Comparison of ENCODE assay signal across 14 cellular contexts in genomic region chr9:98231770-98232478, GRCh38. TPM values are rescaled to one million over a fixed set of nuclear protein-coding genes. Genes with fewer than 3 reads are reported as not detected.
A peak's percentile ranks its signal among the peaks of the same experiment; 100 is the strongest.
DNase-seq lines count a peak whose midpoint lies in the region; ATAC-seq and TF ChIP-seq lines count a peak whose summit lies in the region.
"Had no signal": no experiment of that assay in that cellular context is flagged by ENCODE, and none has a peak within 500 bp of the region (broad histone marks: within the 10 kb centered on the region; RNA-seq: fewer than 3 reads in every experiment).

No MANE protein-coding gene starts in this region.

- H3K9me3 ChIP-seq in BLaER1 (no peaks in the 10 kb centered on the region), PC-3 (ENCODE audit: low read length) (no peaks in the 10 kb centered on the region)
- H3K9me3 ChIP-seq: uterus had no signal

- H3K4me1 Mint-ChIP-seq in activated T-cell treated with anti-CD3 and anti-CD28 coated beads, Interleukin-2, amount 50 U/mL, for 24 hours (ENCODE audit: low read depth) = no peaks in the 10 kb centered on the region

- no peak overlapping the region for H3K4me3 Mint-ChIP-seq in activated T-cell treated with anti-CD3 and anti-CD28 coated beads, Interleukin-2, amount 50 U/mL, for 24 hours
- H3K4me3 Mint-ChIP-seq: activated naive CD8-positive, alpha-beta T cell had no signal

- H3K9me2 ChIP-seq in PC-3 (replicated peaks; ENCODE audit: low read length) = no peaks in the 10 kb centered on the region

- H3K9ac ChIP-seq in BLaER1 (no peak overlapping the region), PC-3 (ENCODE audit: low read length) (no peak overlapping the region)

- H4K20me1 ChIP-seq in BLaER1 (no peaks in the 10 kb centered on the region), PC-3 (ENCODE audit: low read length) (no peaks in the 10 kb centered on the region)

- H3K27ac Mint-ChIP-seq in activated T-cell treated with anti-CD3 and anti-CD28 coated beads, Interleukin-2, amount 50 U/mL, for 24 hours = no peak overlapping the region
- H3K27ac Mint-ChIP-seq: activated naive CD8-positive, alpha-beta T cell had no signal

- H3F3A ChIP-seq in PC-3 (ENCODE audit: low read length, unreplicated experiment) = no peaks in the 10 kb centered on the region

- no TSS peak for BruUV-seq in PC-3 (replicated peaks; lab: Mats Ljungman, UMichigan)

- DNase-seq in PC-3 = peak; percentile 61
- peak; percentile 32 for DNase-seq in pons (ENCODE audit: low spot score)
- DNase-seq in NCI-H748 (lab: John Stamatoyannopoulos, UW; ENCODE audit: unreplicated experiment) = no peak
- DNase-seq in activated T-cell treated with anti-CD3 and anti-CD28 coated beads, Interleukin-2, amount 50 U/mL, for 24 hours = no peak
- DNase-seq in OCI-M1 (lab: John Stamatoyannopoulos, UW) = no peak
- DNase-seq: activated CD4-positive, alpha-beta T cell treated with anti-CD3 and anti-CD28 coated beads, Interleukin-2, amount 50 U/mL, for 1 hour; kidney; NCI-H2227 treated with DMSO at 0.1 percent for 48 hours; SHP77; uterus had no signal

- H3K36me3 ChIP-seq in BLaER1 (peaks cover 10% of the 10 kb centered on the region), PC-3 (ENCODE audit: low read depth, low read length) (no peaks in the 10 kb centered on the region)
- H3K36me3 ChIP-seq: uterus had no signal

- H3K4me1 ChIP-seq in BLaER1 = peaks cover 9% of the 10 kb centered on the region
- H3K4me1 ChIP-seq in PC-3 (ENCODE audit: insufficient read depth, low read length) = peaks cover 27% of the 10 kb centered on the region
- H3K4me1 ChIP-seq: uterus had no signal

- no peak overlapping the region for H3K27ac ChIP-seq in BLaER1
- no peak overlapping the region for H3K27ac ChIP-seq in PC-3 (ENCODE audit: low read length)
- H3K27ac ChIP-seq: uterus had no signal

- H3K36me3 Mint-ChIP-seq in activated T-cell treated with anti-CD3 and anti-CD28 coated beads, Interleukin-2, amount 50 U/mL, for 24 hours (ENCODE audit: low read depth) = peaks cover 19% of the 10 kb centered on the region

- no peak overlapping the region for H3K4me3 ChIP-seq in BLaER1
- H3K4me3 ChIP-seq in PC-3 (ENCODE audit: low read length) = no peak overlapping the region
- H3K4me3 ChIP-seq: uterus had no signal

- no peaks in the 10 kb centered on the region for H3K79me2 ChIP-seq in PC-3 (ENCODE audit: low read length)

- CTCF ChIA-PET in PC-3 (lab: Charles Lee) = no interaction called here

- no peaks in the 10 kb centered on the region for H3K27me3 Mint-ChIP-seq in activated T-cell treated with anti-CD3 and anti-CD28 coated beads, Interleukin-2, amount 50 U/mL, for 24 hours
- H3K27me3 Mint-ChIP-seq: activated naive CD8-positive, alpha-beta T cell had no signal

- POLR2A ChIA-PET in PC-3 (lab: Charles Lee; ENCODE audit: unreplicated experiment) = interaction anchor here (0.6 kb wide), 1 partner anchor 23 kb away, joined by 13 read pairs; the partner anchor contains the start of gene TBC1D2

- ATAC-seq in PC-3 = peak; percentile 80
- peak; percentile 80 for ATAC-seq in esophagus mucosa
- ATAC-seq in GM21367 (IDR thresholded peaks at IDR 0.05; ENCODE audit: unreplicated experiment) = no peak

- peak overlapping the region; percentile 3; the same call in 1 of the 2 replicates for H3K4me2 ChIP-seq in BLaER1
- H3K4me2 ChIP-seq in PC-3 (ENCODE audit: low read length) = peak overlapping the region; percentile 39

- H3K27me3 ChIP-seq in BLaER1 (no peaks in the 10 kb centered on the region), PC-3 (ENCODE audit: low read length) (no peaks in the 10 kb centered on the region)
- H3K27me3 ChIP-seq: uterus had no signal

- no peak for TF ChIP-seq CTCF in PC-3 (conservative IDR thresholded peaks at IDR 0.05; ENCODE audit: low read depth, low read length)

- no peak overlapping the region for H2AFZ ChIP-seq in PC-3 (ENCODE audit: low read length)

- no peaks in the 10 kb centered on the region for H3K9me3 Mint-ChIP-seq in activated T-cell treated with anti-CD3 and anti-CD28 coated beads, Interleukin-2, amount 50 U/mL, for 24 hours

- intact Hi-C loops in PC-3 (cut with micrococcal nuclease) = no loop called here

RNA-seq across cellular contexts. Expression of gene TBC1D2, which starts 23.5 kb away (rescaled TPM):
- 7.4 and 8.2 TPM in 2 replicates for total RNA-seq in PC-3 (2014; rRNA removed)
- total RNA-seq in esophagus mucosa = 56.0 TPM

RNA-seq across cellular contexts. Expression of gene CORO2A, which starts 39.5 kb away (rescaled TPM):
- total RNA-seq in PC-3 (2014; rRNA removed) (2.2 and 2.8 TPM in 2 replicates), esophagus mucosa (21.2 TPM)

Comparison
In these comparisons a context has a peak if more than half of its experiments do, and no peak if none do; other contexts are left out.
1. DNase-seq: peak in PC-3 (single experiment) and pons (single experiment); none in NCI-H748 (single experiment), activated T-cell treated with anti-CD3 and anti-CD28 coated beads, Interleukin-2, amount 50 U/mL, for 24 hours (single experiment) and OCI-M1 (single experiment).